ENCODE assay signal across 20 cellular contexts in the genomic region with DNA sequence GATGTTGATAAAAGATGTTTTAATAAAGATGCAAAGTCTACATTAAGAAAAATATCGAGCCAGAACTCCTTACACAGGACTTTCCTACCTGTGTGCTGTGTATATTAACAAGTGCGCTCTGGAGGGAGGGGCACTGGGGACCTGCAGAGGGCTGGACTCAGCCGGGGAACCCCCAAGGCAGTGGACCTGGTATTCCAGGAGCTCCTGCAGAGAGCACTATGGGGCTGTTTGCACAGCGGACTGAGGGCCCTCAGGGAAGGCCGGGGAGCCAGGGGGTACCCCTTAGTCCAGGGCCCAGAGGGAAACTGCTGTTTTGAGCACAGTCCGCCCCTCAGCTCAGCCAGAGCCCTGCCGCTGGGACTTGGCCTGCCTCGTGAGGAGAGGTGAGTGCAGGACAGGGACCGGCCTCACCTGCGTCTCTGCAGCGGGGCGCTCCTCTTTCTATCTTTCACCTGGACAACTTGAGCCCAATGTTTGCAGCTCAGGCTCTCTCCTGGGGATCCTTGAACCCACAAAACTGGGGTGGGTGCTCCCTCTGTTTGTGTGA.
DNase-seq lines count a peak whose midpoint lies in the region; ATAC-seq, FAIRE-seq and TF ChIP-seq lines count a peak whose summit lies in the region.
"Had no signal": no experiment of that assay in that cellular context is flagged by ENCODE, and none has a peak within 500 bp of the region (broad histone marks: within the 10 kb centered on the region; RNA-seq: fewer than 3 reads in every experiment).

No MANE protein-coding gene starts in this region.

- no peaks in the 10 kb centered on the region for H3K4me1 ChIP-seq in Panc1 (ENCODE audit: control insufficient read depth, insufficient read depth, low read length)
- peaks cover 0 to 6% (median 5%) of the 10 kb centered on the region in 4 experiments; a peak in 4 of 7 replicates for H3K4me1 ChIP-seq in H1 (replicated peaks in 1 of 4; ENCODE audit: control insufficient read depth in 3 of 4, insufficient read depth in 4 of 4, low read length in 3 of 4)
- H3K4me1 ChIP-seq in mesenchymal stem cell (ENCODE audit: control insufficient read depth, insufficient read depth, low read depth, low read length), result peaks cover 6% of the 10 kb centered on the region

- H3K4me3 Mint-ChIP-seq in Calu3 (ENCODE audit: low read depth, unreplicated experiment), result no peak overlapping the region
- no peak overlapping the region for H3K4me3 Mint-ChIP-seq in stimulated activated memory B cell treated with anti-CD40 and anti-IgM and Interleukin-4, amounts not matched to agents 10 μg/mL and 1 μg/mL and 100 μg/mL, for 72 hours
- H3K4me3 Mint-ChIP-seq: CD4-positive, alpha-beta T cell; IgD-negative memory B cell had no signal

- H3K9ac ChIP-seq in H1 (replicated peaks in 1 of 4; ENCODE audit: extremely low read depth in 1 of 4, low read depth in 3 of 4, low read length in 3 of 4) (no peak overlapping the region), mesenchymal stem cell (ENCODE audit: low read length) (no peak overlapping the region)

- H4K20me1 ChIP-seq in H1 (replicated peaks in 1 of 2; ENCODE audit: control insufficient read depth in 1 of 2, insufficient read depth in 2 of 2, low read length in 2 of 2), result no peaks in the 10 kb centered on the region

- H3K27me3 Mint-ChIP-seq in Calu3 (ENCODE audit: unreplicated experiment), result peaks cover 22% of the 10 kb centered on the region
- H3K27me3 Mint-ChIP-seq in stimulated activated memory B cell treated with anti-CD40 and anti-IgM and Interleukin-4, amounts not matched to agents 10 μg/mL and 1 μg/mL and 100 μg/mL, for 72 hours, result peaks cover 14% of the 10 kb centered on the region
- H3K27me3 Mint-ChIP-seq: CD4-positive, alpha-beta T cell had no signal

- no peak overlapping the region for H3K4ac ChIP-seq in H1 (replicated peaks; ENCODE audit: insufficient read length, low read depth, low read length)
- H3K4ac ChIP-seq in mesenchymal stem cell (ENCODE audit: low read depth in 1 of 2, low read length in 2 of 2), result no peak overlapping the region

- no peak overlapping the region for H3K27ac Mint-ChIP-seq in Calu3 (ENCODE audit: unreplicated experiment)
- H3K27ac Mint-ChIP-seq in stimulated activated memory B cell treated with anti-CD40 and anti-IgM and Interleukin-4, amounts not matched to agents 10 μg/mL and 1 μg/mL and 100 μg/mL, for 72 hours, result no peak overlapping the region
- H3K27ac Mint-ChIP-seq: CD4-positive, alpha-beta T cell had no signal

- no peak overlapping the region for H4K5ac ChIP-seq in H1 (ENCODE audit: insufficient read length, low read depth, low read length)

- 95% methylated on average over 12 of the region's 12 CpGs; no CpG with 5 or more reads in 1 of the 2 experiments for WGBS in H1 (ENCODE audit: extremely low coverage in 1 of 2, insufficient coverage in 1 of 2, insufficient read length in 1 of 2, insufficient replicate concordance in 2 of 2, low coverage in 1 of 2, low lambda C conversion rate in 2 of 2, missing lambda C conversion rate in 1 of 2), 2 experiments
- 93% methylated on average over 12 of the region's 12 CpGs for WGBS in mesenchymal stem cell

- POLR2A ChIA-PET in Panc1 (lab: Charles Lee) (no interaction called here), H1 (lab: Charles Lee; ENCODE audit: partially characterized antibody) (no interaction called here)

- no peak for TF ChIP-seq POLR2A in H1 (IDR thresholded peaks at IDR 0.05; ENCODE audit: control extremely low read depth in 1 of 2, low read depth in 2 of 2, low read length in 2 of 2)

- H2AFZ ChIP-seq in H1 (ENCODE audit: low read length) (peak overlapping the region; percentile 23; the same call in 1 of the 2 replicates), mesenchymal stem cell (ENCODE audit: low read depth, low read length) (no peak overlapping the region)

- H4K8ac ChIP-seq in H1 (ENCODE audit: extremely low read depth, insufficient read depth, low read length), result no peak overlapping the region; the same call in 1 of the 2 replicates
- no peak overlapping the region for H4K8ac ChIP-seq in mesenchymal stem cell (ENCODE audit: low read length)

- no peak overlapping the region for H3K4me2 ChIP-seq in H1 (ENCODE audit: insufficient read depth in 1 of 2, low read depth in 2 of 2, low read length in 2 of 2)
- H3K4me2 ChIP-seq in mesenchymal stem cell (ENCODE audit: low read length, poor library complexity, severe bottlenecking), result no peak overlapping the region

- ATAC-seq in Panc1 (no peak), SK-N-SH treated with all-trans-retinoic acid at 6 μM for 48 hours (no peak)
- peak; percentile 9 for ATAC-seq in stimulated activated memory B cell treated with anti-CD40 and anti-IgM and Interleukin-4, amounts not matched to agents 10 μg/mL and 1 μg/mL and 100 μg/mL, for 72 hours
- ATAC-seq: GM12878 had no signal

- H3K23ac ChIP-seq in H1 (ENCODE audit: insufficient read length) (no peak overlapping the region), mesenchymal stem cell (ENCODE audit: low read length in 2 of 2) (no peak overlapping the region)

- no peak for TF ChIP-seq EP300 in H1 (IDR thresholded peaks at IDR 0.05; ENCODE audit: borderline replicate concordance in 1 of 2, low read depth in 2 of 2, low read length in 2 of 2)

- H3K9me3 Mint-ChIP-seq in Calu3 (ENCODE audit: low read depth, unreplicated experiment), result no peaks in the 10 kb centered on the region
- no peaks in the 10 kb centered on the region for H3K9me3 Mint-ChIP-seq in stimulated activated memory B cell treated with anti-CD40 and anti-IgM and Interleukin-4, amounts not matched to agents 10 μg/mL and 1 μg/mL and 100 μg/mL, for 72 hours
- H3K9me3 Mint-ChIP-seq: CD4-positive, alpha-beta T cell; IgD-negative memory B cell had no signal

- H3K36me3 ChIP-seq in Panc1 (ENCODE audit: control insufficient read depth, insufficient read depth, low read length) (no peaks in the 10 kb centered on the region), H1 (ENCODE audit: control insufficient read depth in 2 of 4, insufficient read depth in 4 of 4, low read length in 3 of 4) (no peaks in the 10 kb centered on the region), mesenchymal stem cell (ENCODE audit: control insufficient read depth in 1 of 2, insufficient read depth in 2 of 2, low read depth in 1 of 2, low read length in 2 of 2) (no peaks in the 10 kb centered on the region)
- H3K36me3 ChIP-seq: BE2C had no signal

- H3K18ac ChIP-seq in H1 (ENCODE audit: extremely low read depth, low read length) (no peak overlapping the region), mesenchymal stem cell (ENCODE audit: low read depth in 1 of 2, low read length in 2 of 2) (no peak overlapping the region)

- no peak overlapping the region for H2BK5ac ChIP-seq in H1 (ENCODE audit: low read depth, low read length)
- no peak overlapping the region for H2BK5ac ChIP-seq in mesenchymal stem cell (ENCODE audit: low read depth, low read length, poor library complexity, severe bottlenecking)

- TF ChIP-seq RAD21 in H1 (IDR thresholded peaks at IDR 0.05 in 1 of 2, conservative IDR thresholded peaks at IDR 0.05 in 1 of 2; ENCODE audit: low read depth in 2 of 2, low read length in 2 of 2), result no peak; a peak in 1 of 4 replicates

- peak overlapping the region; percentile 37; the same call in 1 of the 2 replicates for H3K27ac ChIP-seq in Panc1 (ENCODE audit: low read length)
- no peak overlapping the region for H3K27ac ChIP-seq in H1 (ENCODE audit: low read depth, low read length)
- no peak overlapping the region for H3K27ac ChIP-seq in mesenchymal stem cell (ENCODE audit: low read length, poor library complexity, severe bottlenecking)

- DNase-seq in Calu3 (peak; percentile 2), Panc1 (ENCODE audit: low read depth, low spot score) (no peak), H1 (ENCODE audit: low read depth in 1 of 2, low spot score in 2 of 2) (no peak), mesenchymal stem cell (no peak), H4 (ENCODE audit: low spot score) (no peak), hepatic stellate cell (ENCODE audit: low spot score) (no peak)
- DNase-seq: BE2C; CD4-positive, alpha-beta T cell; DMS79; GOT3; NCI-H1105; NCI-H2171; NCI-H446; NCI-H526; OCI-M1; Right ventricle myocardium superior had no signal

- CTCF ChIA-PET in Calu3 (lab: Charles Lee), result no interaction called here
- CTCF ChIA-PET in Panc1 (lab: Charles Lee), result no interaction called here
- CTCF ChIA-PET in H1 (lab: Charles Lee; ENCODE audit: partially characterized antibody), result interaction anchor here (2.1 kb wide), 1 partner anchor 9 kb away, joined by 5 read pairs; no protein-coding TSS in a partner anchor

- intact Hi-C loops in Calu3 (cut with micrococcal nuclease; ENCODE audit: unreplicated experiment), result no loop called here
- intact Hi-C loops in Panc1 (cut with micrococcal nuclease; ENCODE audit: unreplicated experiment), result no loop called here

- H3K79me1 ChIP-seq in H1 (ENCODE audit: low read depth, low read length) (no peaks in the 10 kb centered on the region), mesenchymal stem cell (replicated peaks; ENCODE audit: low read length, poor library complexity, severe bottlenecking) (no peaks in the 10 kb centered on the region)

- no peak for FAIRE-seq in H1 (lab: Jason Lieb, UNC)
- FAIRE-seq: GM12878 had no signal

- no peak overlapping the region for H2BK120ac ChIP-seq in H1 (replicated peaks; ENCODE audit: low read depth, low read length)
- no peak overlapping the region for H2BK120ac ChIP-seq in mesenchymal stem cell (ENCODE audit: low read depth, low read length)

- no peaks in the 10 kb centered on the region for H3K23me2 ChIP-seq in H1 (ENCODE audit: low read depth, low read length)

- H3K14ac ChIP-seq in H1 (ENCODE audit: insufficient read length) (no peak overlapping the region), mesenchymal stem cell (ENCODE audit: low read length in 2 of 2) (no peak overlapping the region)

- H2AK5ac ChIP-seq in H1 (ENCODE audit: low read depth, low read length) (no peak overlapping the region), mesenchymal stem cell (ENCODE audit: low read length, severe bottlenecking) (no peak overlapping the region)

- H3K4me1 Mint-ChIP-seq in Calu3 (ENCODE audit: low read depth, unreplicated experiment), result no peaks in the 10 kb centered on the region
- peaks cover 42% of the 10 kb centered on the region for H3K4me1 Mint-ChIP-seq in stimulated activated memory B cell treated with anti-CD40 and anti-IgM and Interleukin-4, amounts not matched to agents 10 μg/mL and 1 μg/mL and 100 μg/mL, for 72 hours

- in situ Hi-C loops in Panc1 (cut with HindIII; ENCODE audit: low pct_unique_long_range_greater_than_20kb, low sequenced_read_pairs), result no loop called here

- H2BK15ac ChIP-seq in H1 (ENCODE audit: low read length) (no peak overlapping the region), mesenchymal stem cell (ENCODE audit: low read depth, poor library complexity, severe bottlenecking) (no peak overlapping the region)

- TF ChIP-seq CTCF in Calu3 (IDR thresholded peaks at IDR 0.05; ENCODE audit: unreplicated experiment) (no peak), Panc1 (IDR thresholded peaks at IDR 0.05) (no peak), H1 (IDR thresholded peaks at IDR 0.05; ENCODE audit: control extremely low read depth in 1 of 3, insufficient read depth in 1 of 3, low read depth in 1 of 3, low read length in 3 of 3) (no peak)

- H4K91ac ChIP-seq in H1 (replicated peaks; ENCODE audit: insufficient read length, low read length), result no peak overlapping the region
- H4K91ac ChIP-seq in mesenchymal stem cell (ENCODE audit: low read length), result no peak overlapping the region

- no peaks in the 10 kb centered on the region for H3K79me2 ChIP-seq in H1 (ENCODE audit: control insufficient read depth in 1 of 2, insufficient read depth in 2 of 2, low read length in 2 of 2)

- no peak overlapping the region for H3K56ac ChIP-seq in H1 (replicated peaks; ENCODE audit: insufficient read length, low read depth, low read length)

- H3K27me3 ChIP-seq in Panc1 (ENCODE audit: control insufficient read depth, insufficient read depth, low read length) (no peaks in the 10 kb centered on the region), H1 (replicated peaks in 1 of 4; ENCODE audit: control insufficient read depth in 3 of 4, extremely low read depth in 1 of 4, insufficient read depth in 3 of 4, low read length in 3 of 4) (peaks cover 0 to 2% (median 0%) of the 10 kb centered on the region in 4 experiments; a peak in 1 of 7 replicates), mesenchymal stem cell (ENCODE audit: control insufficient read depth in 1 of 2, insufficient read depth in 1 of 2, low read length in 2 of 2) (peaks cover 0 to 5% of the 10 kb centered on the region in 2 experiments)
- H3K27me3 ChIP-seq: BE2C had no signal

- H2BK20ac ChIP-seq in H1 (ENCODE audit: low read length), result no peak overlapping the region

- no peaks in the 10 kb centered on the region for H3K36me3 Mint-ChIP-seq in Calu3 (ENCODE audit: insufficient read depth, unreplicated experiment)
- H3K36me3 Mint-ChIP-seq in stimulated activated memory B cell treated with anti-CD40 and anti-IgM and Interleukin-4, amounts not matched to agents 10 μg/mL and 1 μg/mL and 100 μg/mL, for 72 hours, result no peaks in the 10 kb centered on the region
- H3K36me3 Mint-ChIP-seq: IgD-negative memory B cell had no signal

- BruUV-seq in Calu3 (replicated peaks; lab: Mats Ljungman, UMichigan) (no TSS peak), Panc1 (replicated peaks; lab: Mats Ljungman, UMichigan) (no TSS peak)

- H3K9me3 ChIP-seq in Panc1 (ENCODE audit: control insufficient read depth, insufficient read depth, low read depth, low read length), result no peaks in the 10 kb centered on the region
- H3K9me3 ChIP-seq in H1 (ENCODE audit: insufficient read depth in 2 of 2, low read depth in 1 of 2, low read length in 1 of 2), result no peaks in the 10 kb centered on the region
- no peaks in the 10 kb centered on the region for H3K9me3 ChIP-seq in mesenchymal stem cell (ENCODE audit: control insufficient read depth, low read length)
- H3K9me3 ChIP-seq: BE2C had no signal

- H2BK12ac ChIP-seq in H1 (ENCODE audit: low read depth, low read length) (no peak overlapping the region), mesenchymal stem cell (ENCODE audit: low read length in 2 of 2) (no peak overlapping the region)

- H3K4me3 ChIP-seq in Panc1 (ENCODE audit: low read depth in 2 of 2, low read length in 2 of 2), result no peak overlapping the region
- H3K4me3 ChIP-seq in H1 (ENCODE audit: extremely low read depth in 1 of 4, insufficient read depth in 2 of 4, low read depth in 3 of 4, low read length in 4 of 4), result no peak overlapping the region
- H3K4me3 ChIP-seq in mesenchymal stem cell (ENCODE audit: insufficient read depth in 1 of 2, low read depth in 1 of 2, low read length in 2 of 2), result no peak overlapping the region
- H3K4me3 ChIP-seq: GM12878 had no signal
